In genomic region chr1:28369518-28370219, GRCh38 we compare ENCODE assay signal across 8 cellular contexts. TPM values are rescaled to one million over a fixed set of nuclear protein-coding genes. Genes with fewer than 3 reads are reported as not detected.
A peak's percentile ranks its signal among the peaks of the same experiment; 100 is the strongest.
DNase-seq lines count a peak whose midpoint lies in the region; ATAC-seq and TF ChIP-seq lines count a peak whose summit lies in the region.

TSS of gene PHACTR4 (plus strand) at chr1:28369740. CDS start at chr1:28407448, 37,708 bp downstream.

- TF ChIP-seq CTCF in GM13976 (IDR thresholded peaks at IDR 0.05; ENCODE audit: borderline replicate concordance, control extremely low read depth, extremely low read depth, insufficient read depth, missing control alignments) (no peak), prostate gland (IDR thresholded peaks at IDR 0.05) (peak in 1 of 4 experiments; percentile 48)

- DNase-seq in GM13976 (ENCODE audit: low spot score) (peak; percentile 95), NCI-H146 treated with DMSO at 0.1 percent for 48 hours (lab: John Stamatoyannopoulos, UW; ENCODE audit: unreplicated experiment) (peak; percentile 86), T-helper 2 cell (peak; percentile 56 to 86 (median 70)), amygdala (lab: John Stamatoyannopoulos, UW) (peak; percentile 27 to 90 (median 79)), left ventricle myocardium superior (peak; percentile 95), prostate gland (ENCODE audit: low spot score) (peak; percentile 92), ureter (ENCODE audit: low spot score) (peak; percentile 91)

- no peaks in the 10 kb centered on the region for H3K4me1 ChIP-seq in prostate gland (replicated peaks)

- no peaks in the 10 kb centered on the region for H3K9me3 ChIP-seq in prostate gland

- TF ChIP-seq POLR2A in prostate gland (IDR thresholded peaks at IDR 0.05), result peak; percentile 86

- ATAC-seq in HG02840 (IDR thresholded peaks at IDR 0.05; ENCODE audit: low FRiP score, unreplicated experiment) (peak; percentile 78), left ventricle myocardium superior (peak; percentile 98)

- under 1% methylated on average over 58 of the region's 60 CpGs for WGBS in prostate gland

- H3K36me3 ChIP-seq in prostate gland, result no peaks in the 10 kb centered on the region

- intact Hi-C loops in left ventricle myocardium superior (cut with micrococcal nuclease), result no loop called here
- intact Hi-C loops in prostate gland (cut with DNase I), result loop anchor here (10.0 kb wide), 1 partner anchor 505 kb away; no protein-coding TSS in a partner anchor

- peak within 1 kb of the TSS; percentile 92 to 94 for H3K27ac ChIP-seq in prostate gland

- H3K4me3 ChIP-seq in prostate gland, result peak within 1 kb of the TSS; percentile 64 to 71

- in situ Hi-C loops in GM13976 (cut with MboI; ENCODE audit: low sequenced_read_pairs, unreplicated experiment), result no loop called here

- no peaks in the 10 kb centered on the region for H3K27me3 ChIP-seq in prostate gland (replicated peaks; ENCODE audit: insufficient read depth)

RNA-seq across cellular contexts. Expression of gene PHACTR4, which starts in this region (rescaled TPM):
- 17.9 TPM for total RNA-seq in left ventricle myocardium superior
- total RNA-seq in prostate gland, result 10 to 100 TPM; 38.9 to 45.0 TPM
- 44.1 TPM for total RNA-seq in ureter

Comparison
In these comparisons a context has a peak if more than half of its experiments do, and no peak if none do; other contexts are left out.
1. Peak in every context shown above with its lines: DNase-seq, ATAC-seq, H3K4me3 ChIP-seq and H3K27ac ChIP-seq.